Comparison of ENCODE assay signal across 8 cellular contexts in genomic region chr10:73206385-73206784, GRCh38.
"Had no signal": no experiment of that assay in that cellular context is flagged by ENCODE, and none has a peak within 500 bp of the region (broad histone marks: within the 10 kb centered on the region; RNA-seq: fewer than 3 reads in every experiment).

No MANE protein-coding gene starts in this region.

- H3K9ac ChIP-seq: KMS-11 had no signal

- H3K4me3 ChIP-seq: HAP-1 had no signal

- FAIRE-seq: HTR-8/SVneo had no signal

- H3K4me2 ChIP-seq: KMS-11 had no signal

- H3K4me1 ChIP-seq: HAP-1 had no signal

- DNase-seq: GOT3, H7, IMR-90, Karpas-422 had no signal

- ATAC-seq: HCT116 had no signal

- H3K27ac ChIP-seq: KMS-11 had no signal
